ENCODE assay signal across 24 cellular contexts in genomic region chr13:52118095-52118494, GRCh38. TPM values are rescaled to one million over a fixed set of nuclear protein-coding genes. Genes with fewer than 3 reads are reported as not detected.
A peak's percentile ranks its signal among the peaks of the same experiment; 100 is the strongest.
DNase-seq lines count a peak whose midpoint lies in the region; ATAC-seq, FAIRE-seq and TF ChIP-seq lines count a peak whose summit lies in the region.
"Had no signal": no experiment of that assay in that cellular context is flagged by ENCODE, and none has a peak within 500 bp of the region (broad histone marks: within the 10 kb centered on the region; RNA-seq: fewer than 3 reads in every experiment).

No MANE protein-coding gene starts in this region.

- H3K36me3 ChIP-seq in WERI-Rb-1: no peaks in the 10 kb centered on the region
- H3K36me3 ChIP-seq: BE2C, BLaER1 had no signal

- H3K27me3 Mint-ChIP-seq in endothelial cell (ENCODE audit: unreplicated experiment): peaks cover 3% of the 10 kb centered on the region

- no peaks in the 10 kb centered on the region for H3K36me3 Mint-ChIP-seq in endothelial cell (ENCODE audit: low read depth, unreplicated experiment)
- H3K36me3 Mint-ChIP-seq: CD14-positive monocyte; CD4-positive, alpha-beta memory T cell; CD4-positive, CD25-positive, alpha-beta regulatory T cell had no signal

- peak; percentile 41 for FAIRE-seq in D721Med (lab: Jason Lieb, UNC)
- FAIRE-seq: A204.1, G401.6, GM12891, GM19239 had no signal

- no peak for TF ChIP-seq CTCF in D721Med (IDR thresholded peaks at IDR 0.05; ENCODE audit: insufficient read depth, missing control alignments)
- no peak for TF ChIP-seq CTCF in WERI-Rb-1 (IDR thresholded peaks at IDR 0.05; ENCODE audit: low read depth, low read length)
- no peak for TF ChIP-seq CTCF in endothelial cell (IDR thresholded peaks at IDR 0.05; ENCODE audit: unreplicated experiment)

- DNase-seq in D721Med (ENCODE audit: insufficient read length, low spot score) (no peak), NCI-H82 (lab: John Stamatoyannopoulos, UW) (peak; percentile 56), WERI-Rb-1 (no peak), endothelial cell (ENCODE audit: low spot score) (no peak), amniotic stem cell (lab: John Stamatoyannopoulos, UW) (no peak)
- DNase-seq in stimulated activated CD4-positive, alpha-beta T cell treated with anti-CD3 and anti-CD28 coated beads, Interleukin-4, amount 100 ng/mL, for 24 hours: no peak
- DNase-seq: 8988T; ACHN; BE2C; C1 segment of cervical spinal cord; CD4-positive, alpha-beta memory T cell; CD4-positive, CD25-positive, alpha-beta regulatory T cell; CD8-positive, alpha-beta memory T cell; COR-L47; DMS79 treated with DMSO at 0.1 percent for 48 hours; GF-D8 had no signal

- no peaks in the 10 kb centered on the region for H3K9me3 ChIP-seq in WERI-Rb-1 (ENCODE audit: severe bottlenecking)
- H3K9me3 ChIP-seq: BE2C, BLaER1 had no signal

- peak overlapping the region; percentile 89 for H3K27ac Mint-ChIP-seq in endothelial cell (ENCODE audit: unreplicated experiment)
- H3K27ac Mint-ChIP-seq: CD14-positive monocyte; CD4-positive, alpha-beta memory T cell; CD4-positive, CD25-positive, alpha-beta regulatory T cell; CD8-positive, alpha-beta memory T cell had no signal

- peak overlapping the region; percentile 81 for H3K27ac ChIP-seq in WERI-Rb-1
- H3K27ac ChIP-seq: BLaER1 had no signal

- H3K4me3 Mint-ChIP-seq in endothelial cell (ENCODE audit: unreplicated experiment): no peak overlapping the region
- H3K4me3 Mint-ChIP-seq: CD14-positive monocyte; CD4-positive, alpha-beta memory T cell; CD4-positive, CD25-positive, alpha-beta regulatory T cell had no signal

- no peaks in the 10 kb centered on the region for H3K27me3 ChIP-seq in WERI-Rb-1 (ENCODE audit: insufficient read depth, low read depth, severe bottlenecking)
- H3K27me3 ChIP-seq: BLaER1 had no signal

- ATAC-seq in SK-N-SH treated with all-trans-retinoic acid at 6 μM for 48 hours: no peak

- H3K4me1 Mint-ChIP-seq in endothelial cell (ENCODE audit: unreplicated experiment): peaks cover 22% of the 10 kb centered on the region
- H3K4me1 Mint-ChIP-seq: CD14-positive monocyte; CD4-positive, alpha-beta memory T cell; CD4-positive, CD25-positive, alpha-beta regulatory T cell; CD8-positive, alpha-beta memory T cell had no signal

- no peak overlapping the region for H3K4me3 ChIP-seq in WERI-Rb-1 (ENCODE audit: low read depth, low read length)
- H3K4me3 ChIP-seq: BLaER1 had no signal

- H3K9me3 Mint-ChIP-seq in endothelial cell (ENCODE audit: unreplicated experiment): no peaks in the 10 kb centered on the region
- H3K9me3 Mint-ChIP-seq: CD14-positive monocyte; CD4-positive, alpha-beta memory T cell; CD4-positive, CD25-positive, alpha-beta regulatory T cell; CD8-positive, alpha-beta memory T cell had no signal

TF ChIP-seq in SK-N-SH treated with all-trans-retinoic acid at 6 μM for 48 hours, 23 proteins besides CTCF, POLR2A, EP300 and RAD21:
- no peak for TF ChIP-seq ZNF70 (CRISPR knock-in tag; IDR thresholded peaks at IDR 0.05)
- TF ChIP-seq ZC3H10 (CRISPR knock-in tag; IDR thresholded peaks at IDR 0.05): no peak
- TF ChIP-seq TOX (CRISPR knock-in tag; IDR thresholded peaks at IDR 0.05; ENCODE audit: borderline replicate concordance): no peak
- no peak for TF ChIP-seq GLIS3 (CRISPR knock-in tag; IDR thresholded peaks at IDR 0.05)
- TF ChIP-seq ZNF8 (CRISPR knock-in tag; IDR thresholded peaks at IDR 0.05): no peak
- TF ChIP-seq ZFP3 (CRISPR knock-in tag; IDR thresholded peaks at IDR 0.05): no peak
- TF ChIP-seq OSR1 (CRISPR knock-in tag; IDR thresholded peaks at IDR 0.05): no peak
- TF ChIP-seq ESRRG (CRISPR knock-in tag; IDR thresholded peaks at IDR 0.05): no peak
- no peak for TF ChIP-seq RARB (CRISPR knock-in tag; IDR thresholded peaks at IDR 0.05)
- no peak for TF ChIP-seq ISL1 (CRISPR knock-in tag; IDR thresholded peaks at IDR 0.05)
- TF ChIP-seq TSHZ2 (CRISPR knock-in tag; IDR thresholded peaks at IDR 0.05): no peak
- TF ChIP-seq ARNTL (CRISPR knock-in tag; IDR thresholded peaks at IDR 0.05; ENCODE audit: borderline replicate concordance, low read depth): no peak
- TF ChIP-seq CSDC2 (CRISPR knock-in tag; IDR thresholded peaks at IDR 0.05): no peak
- no peak for TF ChIP-seq BACH2 (CRISPR knock-in tag; IDR thresholded peaks at IDR 0.05; ENCODE audit: borderline replicate concordance)
- TF ChIP-seq CREB5 (CRISPR knock-in tag; IDR thresholded peaks at IDR 0.05; ENCODE audit: low read depth): no peak
- TF ChIP-seq PPARA (CRISPR knock-in tag; IDR thresholded peaks at IDR 0.05; ENCODE audit: borderline replicate concordance): no peak
- TF ChIP-seq TCF4 (CRISPR knock-in tag; IDR thresholded peaks at IDR 0.05; ENCODE audit: borderline replicate concordance): no peak

RNA-seq across cellular contexts. Expression of gene NEK5, which starts 10.8 kb away (rescaled TPM):
- 0.97 TPM for total RNA-seq in endothelial cell (ENCODE audit: unreplicated experiment)
- total RNA-seq: A673; CD4-positive, alpha-beta memory T cell; CD4-positive, CD25-positive, alpha-beta regulatory T cell; CD8-positive, alpha-beta memory T cell had no signal

RNA-seq across cellular contexts. Expression of gene NEK3, which starts 41.3 kb away (rescaled TPM):
- total RNA-seq in endothelial cell (ENCODE audit: unreplicated experiment): 82.4 TPM
